ENCODE assay signal across 9 cellular contexts in genomic region chr10:53839437-53840039, GRCh38.
DNase-seq lines count a peak whose midpoint lies in the region; ATAC-seq, FAIRE-seq and TF ChIP-seq lines count a peak whose summit lies in the region.
"Had no signal": no experiment of that assay in that cellular context is flagged by ENCODE, and none has a peak within 500 bp of the region (broad histone marks: within the 10 kb centered on the region; RNA-seq: fewer than 3 reads in every experiment).

No MANE protein-coding gene starts in this region.

- H3K36me3 ChIP-seq in SU-DHL-6 (ENCODE audit: low read length): no peaks in the 10 kb centered on the region

- H3K9me3 Mint-ChIP-seq in glutamatergic neuron (ENCODE audit: unreplicated experiment): no peaks in the 10 kb centered on the region

- no peaks in the 10 kb centered on the region for H3K27me3 Mint-ChIP-seq in glutamatergic neuron (ENCODE audit: unreplicated experiment)

- H3K79me2 ChIP-seq in SU-DHL-6 (ENCODE audit: insufficient read depth, low read length): no peaks in the 10 kb centered on the region

- no peak for DNase-seq in HEK293T (ENCODE audit: extremely low spot score)
- DNase-seq in glutamatergic neuron: no peak
- DNase-seq in NCI-H2107 treated with DMSO at 0.1 percent for 48 hours (lab: John Stamatoyannopoulos, UW; ENCODE audit: unreplicated experiment): no peak
- DNase-seq in kidney glomerular epithelial cell (lab: John Stamatoyannopoulos, UW): no peak
- DNase-seq: activated CD8-positive, alpha-beta T cell treated with anti-CD3 and anti-CD28 coated beads, Interleukin-2, amount 10 ng/mL, durations not matched to agents 7 days and 5 days had no signal

- FAIRE-seq in A204.1 (lab: Jason Lieb, UNC): peak; percentile 97

- no peak overlapping the region for H2AFZ ChIP-seq in SU-DHL-6 (ENCODE audit: low read depth, low read length, severe bottlenecking)

- H3K9me3 ChIP-seq in SU-DHL-6 (ENCODE audit: insufficient read depth, low read length): no peaks in the 10 kb centered on the region

- H3K27ac ChIP-seq in SU-DHL-6 (ENCODE audit: low read depth, low read length): no peak overlapping the region

- H4K20me1 ChIP-seq in SU-DHL-6 (ENCODE audit: low read depth, low read length): no peaks in the 10 kb centered on the region

- no peak overlapping the region for H3K4me3 Mint-ChIP-seq in glutamatergic neuron (ENCODE audit: unreplicated experiment)
- H3K4me3 Mint-ChIP-seq: activated CD8-positive, alpha-beta T cell treated with anti-CD3 and anti-CD28 coated beads, Interleukin-2, amount 10 ng/mL, durations not matched to agents 7 days and 5 days had no signal

- no peaks in the 10 kb centered on the region for H3K9me2 ChIP-seq in SU-DHL-6 (replicated peaks; ENCODE audit: insufficient read depth, low read length)

- TF ChIP-seq CTCF in SU-DHL-6 (IDR thresholded peaks at IDR 0.05; ENCODE audit: insufficient read depth, low read length, poor library complexity, severe bottlenecking): peak; percentile 17
- peak; percentile 57 for TF ChIP-seq CTCF in glutamatergic neuron (IDR thresholded peaks at IDR 0.05; ENCODE audit: partially characterized antibody, unreplicated experiment)

- H3K4me2 ChIP-seq in SU-DHL-6 (ENCODE audit: low read depth, low read length, poor library complexity, severe bottlenecking): no peak overlapping the region

- ATAC-seq in HG02981 (IDR thresholded peaks at IDR 0.05; ENCODE audit: unreplicated experiment) (no peak), HG03342 (IDR thresholded peaks at IDR 0.05; ENCODE audit: unreplicated experiment) (no peak)
- ATAC-seq: activated CD8-positive, alpha-beta T cell treated with anti-CD3 and anti-CD28 coated beads, Interleukin-2, amount 10 ng/mL, durations not matched to agents 7 days and 5 days had no signal

- no peak overlapping the region for H3K27ac Mint-ChIP-seq in glutamatergic neuron (ENCODE audit: unreplicated experiment)
- H3K27ac Mint-ChIP-seq: activated CD8-positive, alpha-beta T cell treated with anti-CD3 and anti-CD28 coated beads, Interleukin-2, amount 10 ng/mL, durations not matched to agents 7 days and 5 days had no signal

- POLR2A ChIA-PET in HEK293T (lab: Yijun Ruan, JAX): no interaction called here

- CTCF ChIA-PET in HEK293T (lab: Yijun Ruan, JAX): interaction anchor here (0.7 kb wide), 2 partner anchors 20 to 169 kb away, joined by 3 read pairs; no protein-coding TSS in a partner anchor

- H3K27me3 ChIP-seq in SU-DHL-6 (ENCODE audit: low read length): no peaks in the 10 kb centered on the region

- H3F3A ChIP-seq in SU-DHL-6 (ENCODE audit: insufficient read depth): no peaks in the 10 kb centered on the region

- H3K36me3 Mint-ChIP-seq in glutamatergic neuron (ENCODE audit: unreplicated experiment): no peaks in the 10 kb centered on the region

- peaks cover 15% of the 10 kb centered on the region for H3K4me1 Mint-ChIP-seq in glutamatergic neuron (ENCODE audit: low read depth, unreplicated experiment)

- no peak overlapping the region for H3K4me3 ChIP-seq in SU-DHL-6 (ENCODE audit: insufficient read depth, low read length, poor library complexity, severe bottlenecking)

- H3K9ac ChIP-seq in SU-DHL-6 (ENCODE audit: low read length): no peak overlapping the region

TF ChIP-seq in HEK293T, 16 proteins besides CTCF, POLR2A, EP300 and RAD21:
- peak; percentile 83 for TF ChIP-seq ZNF384 (IDR thresholded peaks at IDR 0.05)
- TF ChIP-seq PKNOX1 (IDR thresholded peaks at IDR 0.05): no peak
